In genomic region chr1:234176847-234177246, GRCh38 we compare ENCODE assay signal across 7 cellular contexts.
DNase-seq lines count a peak whose midpoint lies in the region; ATAC-seq, FAIRE-seq and TF ChIP-seq lines count a peak whose summit lies in the region.
"Not testable (repeated sequence)": the region's sequence is repeated elsewhere in the genome, so short reads cannot be mapped to it uniquely, and the experiment has no call there.

No MANE protein-coding gene starts in this region.

- not testable (repeated sequence) for H3K4me3 ChIP-seq in BLaER1; DND-41 (ENCODE audit: low read depth in 1 of 2, low read length in 2 of 2); astrocyte of the cerebellum (ENCODE audit: low read depth, low read length); mammary epithelial cell (replicated peaks in 1 of 3; ENCODE audit: insufficient read depth in 1 of 3, low read depth in 2 of 3, low read length in 3 of 3); coronary artery

- intact Hi-C loops in mammary epithelial cell (cut with micrococcal nuclease) = not testable (repeated sequence)

- BruUV-seq in mammary epithelial cell (replicated peaks; lab: Mats Ljungman, UMichigan) = not testable (repeated sequence)

- dilution Hi-C loops in mammary epithelial cell (cut with HindIII; ENCODE audit: low sequenced_read_pairs) = not testable (repeated sequence)

- CTCF ChIA-PET in mammary epithelial cell (lab: Charles Lee; ENCODE audit: low non-redundant PET) = not testable (repeated sequence)

- not testable (repeated sequence) for DNase-seq in DND-41
- DNase-seq in RCC 7860 (ENCODE audit: low spot score) = peak; percentile 26
- DNase-seq in astrocyte of the cerebellum (ENCODE audit: low read depth) = peak; percentile 19
- peak; percentile 68 for DNase-seq in mammary epithelial cell
- peak; percentile 4 for DNase-seq in coronary artery (ENCODE audit: low spot score)
- peak; percentile 27 to 38 for DNase-seq in foreskin keratinocyte

- H3K9me3 ChIP-seq in BLaER1 (peaks cover 12% of the 10 kb centered on the region), DND-41 (ENCODE audit: insufficient read depth, low read length, severe bottlenecking) (peaks cover 14% of the 10 kb centered on the region)
- not testable (repeated sequence) for H3K9me3 ChIP-seq in mammary epithelial cell (replicated peaks; ENCODE audit: insufficient read depth, low read length)

- not testable (repeated sequence) for TF ChIP-seq CTCF in DND-41 (IDR thresholded peaks at IDR 0.05; ENCODE audit: borderline replicate concordance, extremely low read depth, low read length, poor library complexity, severe bottlenecking); astrocyte of the cerebellum (IDR thresholded peaks at IDR 0.05; ENCODE audit: low read depth, low read length, missing control alignments); mammary epithelial cell (conservative IDR thresholded peaks at IDR 0.05 in 1 of 2, IDR thresholded peaks at IDR 0.05 in 1 of 2; ENCODE audit: extremely low read depth in 1 of 2, insufficient read depth in 1 of 2, low read depth in 1 of 2, low read length in 2 of 2); coronary artery (IDR thresholded peaks at IDR 0.05); foreskin keratinocyte (conservative IDR thresholded peaks at IDR 0.05)

- 16% methylated on average over 2 of the region's 2 CpGs for WGBS in mammary epithelial cell (ENCODE audit: low coverage, missing lambda C conversion rate)

- not testable (repeated sequence) for H3K27me3 ChIP-seq in BLaER1; DND-41 (ENCODE audit: insufficient read depth, low read length, poor library complexity); mammary epithelial cell (ENCODE audit: insufficient read depth, low read length); foreskin keratinocyte

- in situ Hi-C loops in astrocyte of the cerebellum (cut with HindIII; ENCODE audit: low sequenced_read_pairs); mammary epithelial cell (cut with MboI; ENCODE audit: low sequenced_read_pairs in 2 of 2): not testable (repeated sequence)

- H3K4me2 ChIP-seq in BLaER1 = peak overlapping the region; percentile 73
- not testable (repeated sequence) for H3K4me2 ChIP-seq in DND-41 (ENCODE audit: insufficient read depth, low read length); mammary epithelial cell (ENCODE audit: insufficient read depth, low read depth, low read length)

- not testable (repeated sequence) for H3K79me2 ChIP-seq in DND-41 (ENCODE audit: insufficient read depth, low read length); mammary epithelial cell (ENCODE audit: insufficient read depth, low read length)

- peaks cover 41% of the 10 kb centered on the region for H3K4me1 ChIP-seq in BLaER1
- peaks cover 30% of the 10 kb centered on the region for H3K4me1 ChIP-seq in DND-41 (ENCODE audit: insufficient read depth, low read length)
- not testable (repeated sequence) for H3K4me1 ChIP-seq in mammary epithelial cell (ENCODE audit: insufficient read depth, low read length); foreskin keratinocyte

- not testable (repeated sequence) for H2AFZ ChIP-seq in DND-41 (ENCODE audit: low read depth, low read length); mammary epithelial cell (ENCODE audit: low read depth, low read length)

- H3K27ac ChIP-seq in BLaER1 (peak overlapping the region; percentile 36), DND-41 (ENCODE audit: low read length) (peak overlapping the region; percentile 51)
- H3K27ac ChIP-seq in mammary epithelial cell (ENCODE audit: insufficient read depth, low read depth, low read length); coronary artery; foreskin keratinocyte: not testable (repeated sequence)

- not testable (repeated sequence) for H3K9ac ChIP-seq in BLaER1; DND-41 (ENCODE audit: low read depth, low read length); mammary epithelial cell (ENCODE audit: insufficient read depth, low read length)

- H4K20me1 ChIP-seq in BLaER1; DND-41 (ENCODE audit: insufficient read depth, low read length); mammary epithelial cell (ENCODE audit: insufficient read depth, low read length): not testable (repeated sequence)

- not testable (repeated sequence) for ATAC-seq in DND-41 (ENCODE audit: insufficient read depth, low read depth); foreskin keratinocyte

- peak; percentile 37 for FAIRE-seq in RCC 7860 (lab: Jason Lieb, UNC)

- not testable (repeated sequence) for H3K36me3 ChIP-seq in BLaER1; DND-41 (ENCODE audit: insufficient read depth, low read length); mammary epithelial cell (ENCODE audit: insufficient read depth, low read length)
